1 cellular context compared by ENCODE assay signal in genomic region chr16:19486744-19487325, GRCh38.
TF ChIP-seq lines count a peak whose summit lies in the region.

No MANE protein-coding gene starts in this region.

TF ChIP-seq in HCT116, 20 proteins besides CTCF, POLR2A, EP300 and RAD21 (continued from another document):
- TF ChIP-seq, protein P1, sequence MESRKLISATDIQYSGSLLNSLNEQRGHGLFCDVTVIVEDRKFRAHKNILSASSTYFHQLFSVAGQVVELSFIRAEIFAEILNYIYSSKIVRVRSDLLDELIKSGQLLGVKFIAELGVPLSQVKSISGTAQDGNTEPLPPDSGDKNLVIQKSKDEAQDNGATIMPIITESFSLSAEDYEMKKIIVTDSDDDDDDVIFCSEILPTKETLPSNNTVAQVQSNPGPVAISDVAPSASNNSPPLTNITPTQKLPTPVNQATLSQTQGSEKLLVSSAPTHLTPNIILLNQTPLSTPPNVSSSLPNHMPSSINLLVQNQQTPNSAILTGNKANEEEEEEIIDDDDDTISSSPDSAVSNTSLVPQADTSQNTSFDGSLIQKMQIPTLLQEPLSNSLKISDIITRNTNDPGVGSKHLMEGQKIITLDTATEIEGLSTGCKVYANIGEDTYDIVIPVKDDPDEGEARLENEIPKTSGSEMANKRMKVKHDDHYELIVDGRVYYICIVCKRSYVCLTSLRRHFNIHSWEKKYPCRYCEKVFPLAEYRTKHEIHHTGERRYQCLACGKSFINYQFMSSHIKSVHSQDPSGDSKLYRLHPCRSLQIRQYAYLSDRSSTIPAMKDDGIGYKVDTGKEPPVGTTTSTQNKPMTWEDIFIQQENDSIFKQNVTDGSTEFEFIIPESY (IDR thresholded peaks at IDR 0.05; ENCODE audit: extremely low read depth, insufficient replicate concordance, low read length): no peak
- TF ChIP-seq CBX3 (IDR thresholded peaks at IDR 0.05; ENCODE audit: low read depth): no peak
- no peak for TF ChIP-seq FOSL1 (IDR thresholded peaks at IDR 0.05; ENCODE audit: low read depth)
- TF ChIP-seq SIN3A (IDR thresholded peaks at IDR 0.05; ENCODE audit: low read depth): no peak
